ENCODE assay signal across 8 cellular contexts in the genomic region with DNA sequence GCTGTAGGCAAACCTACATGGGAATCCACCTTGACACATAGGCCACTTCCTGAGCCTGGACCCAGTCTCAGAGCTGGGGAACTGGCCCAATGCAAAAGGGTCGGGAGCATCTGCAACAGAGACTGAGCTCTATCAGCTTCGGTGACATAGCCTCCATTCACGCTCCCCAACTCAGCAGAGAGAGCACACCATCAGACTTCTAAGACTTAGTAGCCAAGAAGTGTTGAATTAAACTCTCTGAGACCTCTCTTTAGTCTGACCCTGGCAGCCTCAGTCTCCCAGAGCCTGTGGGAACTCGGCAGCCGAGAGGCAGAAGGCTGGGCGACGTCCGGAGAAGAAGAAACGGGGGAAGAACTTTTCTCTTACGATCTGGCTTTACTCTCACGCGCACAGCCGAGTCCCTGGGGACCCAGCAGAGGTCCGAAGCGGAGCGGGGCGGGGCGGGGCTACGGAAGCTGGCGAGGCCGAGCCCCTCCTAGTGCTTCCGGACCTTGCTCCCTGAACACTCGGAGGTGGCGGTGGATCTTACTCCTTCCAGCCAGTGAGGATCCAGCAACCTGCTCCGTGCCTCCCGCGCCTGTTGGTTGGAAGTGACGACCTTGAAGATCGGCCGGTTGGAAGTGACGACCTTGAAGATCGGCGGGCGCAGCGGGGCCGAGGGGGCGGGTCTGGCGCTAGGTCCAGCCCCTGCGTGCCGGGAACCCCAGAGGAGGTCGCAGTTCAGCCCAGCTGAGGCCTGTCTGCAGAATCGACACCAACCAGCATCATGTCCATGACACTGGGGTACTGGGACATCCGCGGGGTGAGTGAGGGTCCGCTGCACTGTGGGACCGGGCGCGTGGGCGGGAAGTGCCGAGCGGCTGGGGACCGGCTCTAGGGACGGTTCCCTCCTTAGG. TPM values are rescaled to one million over a fixed set of nuclear protein-coding genes. Genes with fewer than 3 reads are reported as not detected.
DNase-seq lines count a peak whose midpoint lies in the region; ATAC-seq lines count a peak whose summit lies in the region.

A gene (plus strand): TSS at position 476 of the 896 bp plus-strand sequence. CDS start 291 bp downstream, at position 767.

- ATAC-seq in HG02884 (IDR thresholded peaks at IDR 0.05; ENCODE audit: unreplicated experiment): peak; percentile 82

- DNase-seq in NK-92 treated with Interleukin-12 subunit alpha and Interleukin-12 subunit beta, amount 100 ng/mL, for 24 hours (lab: John Stamatoyannopoulos, UW): peak; percentile 38
- DNase-seq in NK-92 (lab: John Stamatoyannopoulos, UW; ENCODE audit: unreplicated experiment) (no peak), NCI-H226 (peak; percentile 19), cerebellum (ENCODE audit: low spot score) (peak; percentile 71), kidney tubule cell (ENCODE audit: low spot score) (peak; percentile 65)
- peak; percentile 42 for DNase-seq in activated CD4-positive, alpha-beta T cell treated with anti-CD3 and anti-CD28 coated beads for 1 hour
- DNase-seq in stimulated activated CD4-positive, alpha-beta T cell treated with anti-CD3 and anti-CD28 coated beads, Interleukin-15, amount 100 ng/mL, for 48 hours (ENCODE audit: low read depth in 2 of 2): peak; percentile 41 to 73

RNA-seq across cellular contexts. Expression of the gene that starts here (rescaled TPM):
- 7.0 TPM for total RNA-seq in cerebellum
